1 cellular context compared by ENCODE assay signal in the genomic region with DNA sequence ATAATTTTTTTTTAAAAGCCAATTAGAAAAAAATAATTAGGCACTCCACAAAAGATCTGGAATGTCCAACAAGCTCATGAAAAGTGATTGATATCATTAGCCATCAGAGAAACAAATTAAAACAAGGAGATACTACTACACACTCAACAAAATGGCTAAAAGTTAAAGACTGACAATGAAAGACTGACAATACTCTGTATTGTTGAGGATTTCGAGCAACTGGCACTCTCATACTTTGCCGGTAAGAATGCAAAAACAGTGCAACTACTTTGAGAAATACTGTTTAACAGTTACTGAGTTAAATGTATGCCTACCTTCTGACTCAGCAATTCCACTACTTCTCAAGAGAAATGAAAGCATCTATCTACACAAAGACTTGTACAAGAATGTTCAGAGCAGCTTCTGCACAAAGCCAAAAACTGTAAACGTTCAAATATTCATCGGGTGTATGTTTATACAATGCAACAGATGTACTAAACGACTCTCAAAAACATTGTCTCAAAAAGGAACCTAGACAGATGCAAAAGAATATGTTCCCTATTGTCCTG.
TF ChIP-seq lines count a peak whose summit lies in the region.

No MANE protein-coding gene starts in this region.

TF ChIP-seq in WTC11, 78 proteins besides CTCF, POLR2A, EP300 and RAD21 (continued from another document):
- TF ChIP-seq, protein P1, sequence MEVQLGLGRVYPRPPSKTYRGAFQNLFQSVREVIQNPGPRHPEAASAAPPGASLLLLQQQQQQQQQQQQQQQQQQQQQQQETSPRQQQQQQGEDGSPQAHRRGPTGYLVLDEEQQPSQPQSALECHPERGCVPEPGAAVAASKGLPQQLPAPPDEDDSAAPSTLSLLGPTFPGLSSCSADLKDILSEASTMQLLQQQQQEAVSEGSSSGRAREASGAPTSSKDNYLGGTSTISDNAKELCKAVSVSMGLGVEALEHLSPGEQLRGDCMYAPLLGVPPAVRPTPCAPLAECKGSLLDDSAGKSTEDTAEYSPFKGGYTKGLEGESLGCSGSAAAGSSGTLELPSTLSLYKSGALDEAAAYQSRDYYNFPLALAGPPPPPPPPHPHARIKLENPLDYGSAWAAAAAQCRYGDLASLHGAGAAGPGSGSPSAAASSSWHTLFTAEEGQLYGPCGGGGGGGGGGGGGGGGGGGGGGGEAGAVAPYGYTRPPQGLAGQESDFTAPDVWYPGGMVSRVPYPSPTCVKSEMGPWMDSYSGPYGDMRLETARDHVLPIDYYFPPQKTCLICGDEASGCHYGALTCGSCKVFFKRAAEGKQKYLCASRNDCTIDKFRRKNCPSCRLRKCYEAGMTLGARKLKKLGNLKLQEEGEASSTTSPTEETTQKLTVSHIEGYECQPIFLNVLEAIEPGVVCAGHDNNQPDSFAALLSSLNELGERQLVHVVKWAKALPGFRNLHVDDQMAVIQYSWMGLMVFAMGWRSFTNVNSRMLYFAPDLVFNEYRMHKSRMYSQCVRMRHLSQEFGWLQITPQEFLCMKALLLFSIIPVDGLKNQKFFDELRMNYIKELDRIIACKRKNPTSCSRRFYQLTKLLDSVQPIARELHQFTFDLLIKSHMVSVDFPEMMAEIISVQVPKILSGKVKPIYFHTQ (CRISPR knock-in tag; IDR thresholded peaks at IDR 0.05) = no peak
- no peak for TF ChIP-seq ZNF138 (CRISPR knock-in tag; conservative IDR thresholded peaks at IDR 0.05)
- TF ChIP-seq, protein P2, sequence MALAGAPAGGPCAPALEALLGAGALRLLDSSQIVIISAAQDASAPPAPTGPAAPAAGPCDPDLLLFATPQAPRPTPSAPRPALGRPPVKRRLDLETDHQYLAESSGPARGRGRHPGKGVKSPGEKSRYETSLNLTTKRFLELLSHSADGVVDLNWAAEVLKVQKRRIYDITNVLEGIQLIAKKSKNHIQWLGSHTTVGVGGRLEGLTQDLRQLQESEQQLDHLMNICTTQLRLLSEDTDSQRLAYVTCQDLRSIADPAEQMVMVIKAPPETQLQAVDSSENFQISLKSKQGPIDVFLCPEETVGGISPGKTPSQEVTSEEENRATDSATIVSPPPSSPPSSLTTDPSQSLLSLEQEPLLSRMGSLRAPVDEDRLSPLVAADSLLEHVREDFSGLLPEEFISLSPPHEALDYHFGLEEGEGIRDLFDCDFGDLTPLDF (CRISPR knock-in tag; IDR thresholded peaks at IDR 0.05) = no peak
- TF ChIP-seq CBFB (CRISPR knock-in tag; IDR thresholded peaks at IDR 0.05; ENCODE audit: low read depth) = no peak
- no peak for TF ChIP-seq TCF7 (CRISPR knock-in tag; IDR thresholded peaks at IDR 0.05; ENCODE audit: low read depth)
- no peak for TF ChIP-seq ESRRA (CRISPR knock-in tag; IDR thresholded peaks at IDR 0.05; ENCODE audit: borderline replicate concordance)
- no peak for TF ChIP-seq ZNF317 (CRISPR knock-in tag; IDR thresholded peaks at IDR 0.05; ENCODE audit: borderline replicate concordance, low read depth)
- TF ChIP-seq NR1H2 (CRISPR knock-in tag; IDR thresholded peaks at IDR 0.05) = no peak
- no peak for TF ChIP-seq NR3C1 (CRISPR knock-in tag; conservative IDR thresholded peaks at IDR 0.05; ENCODE audit: low read depth)
